8 cellular contexts compared by ENCODE assay signal in the genomic region with DNA sequence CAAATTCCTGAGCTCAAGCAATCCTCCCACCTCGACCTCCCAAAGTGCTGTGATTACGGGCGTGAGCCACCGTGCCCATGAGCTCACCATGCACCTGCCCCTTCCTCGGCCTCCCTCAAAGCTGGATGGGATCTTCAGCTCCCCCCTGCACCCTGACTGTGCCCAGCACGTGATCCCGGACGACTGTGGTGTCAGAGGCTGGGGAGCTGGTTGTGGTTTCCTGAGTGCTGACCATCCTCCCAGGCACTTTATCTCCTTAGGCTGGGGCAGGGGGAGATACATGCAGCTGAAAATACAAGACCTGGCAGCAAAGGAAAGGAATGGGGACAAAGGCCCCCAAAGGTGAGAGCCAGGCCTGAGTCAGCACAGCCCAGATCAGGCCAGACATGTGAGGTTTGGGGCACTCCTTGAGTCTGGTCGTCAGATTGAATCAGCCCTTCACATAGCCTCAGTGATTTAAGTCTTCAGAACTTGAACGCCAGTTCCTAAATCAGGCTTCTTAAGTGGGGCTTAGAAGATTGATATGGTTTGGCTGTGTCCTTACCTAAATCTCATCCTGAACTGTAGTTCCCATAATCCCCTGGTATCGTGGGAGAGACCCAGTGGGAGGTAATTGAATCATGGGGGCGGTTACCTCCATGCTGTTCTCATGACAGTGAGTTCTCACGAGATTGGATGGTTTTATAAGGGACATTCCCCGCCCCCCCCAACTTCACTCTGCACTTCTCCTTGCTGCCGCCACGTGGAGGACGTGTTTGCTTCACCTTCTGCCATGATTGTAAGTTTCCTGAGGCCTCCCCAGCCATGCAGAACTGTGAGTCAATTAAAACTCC. TPM values are rescaled to one million over a fixed set of nuclear protein-coding genes. Genes with fewer than 3 reads are reported as not detected.
DNase-seq lines count a peak whose midpoint lies in the region; ATAC-seq, FAIRE-seq and TF ChIP-seq lines count a peak whose summit lies in the region.

No MANE protein-coding gene starts in this region.

- H3K4me3 Mint-ChIP-seq in activated CD8-positive, alpha-beta T cell treated with anti-CD3 and anti-CD28 coated beads for 36 hours = peak overlapping the region; percentile 36

- peaks cover 3% of the 10 kb centered on the region for H3K36me3 Mint-ChIP-seq in activated CD8-positive, alpha-beta T cell treated with anti-CD3 and anti-CD28 coated beads for 36 hours (ENCODE audit: low read depth)

- H3K4me1 Mint-ChIP-seq in activated CD8-positive, alpha-beta T cell treated with anti-CD3 and anti-CD28 coated beads for 36 hours (ENCODE audit: low read depth) = peaks cover 8% of the 10 kb centered on the region

- no peaks in the 10 kb centered on the region for H3K36me3 ChIP-seq in KMS-11 (ENCODE audit: insufficient read depth)

- H3K79me2 ChIP-seq in KMS-11 (ENCODE audit: insufficient read depth, low read depth) = no peaks in the 10 kb centered on the region

- ATAC-seq in activated CD8-positive, alpha-beta T cell treated with anti-CD3 and anti-CD28 coated beads for 36 hours = peak; percentile 63
- ATAC-seq in left colon = peak; percentile 10
- no peak for ATAC-seq in HG02763 (IDR thresholded peaks at IDR 0.05; ENCODE audit: unreplicated experiment)
- ATAC-seq in HG03108 (IDR thresholded peaks at IDR 0.05; ENCODE audit: unreplicated experiment) = no peak

- no peaks in the 10 kb centered on the region for H3K27me3 ChIP-seq in KMS-11 (ENCODE audit: insufficient read depth, low read depth)

- DNase-seq in GM18507 (ENCODE audit: extremely low spot score, insufficient read length, low read depth) = no peak
- DNase-seq in activated CD8-positive, alpha-beta T cell treated with anti-CD3 and anti-CD28 coated beads for 36 hours = peak; percentile 76
- DNase-seq in left colon = peak; percentile 56
- DNase-seq in NCI-H1694 treated with DMSO at 0.1 percent for 48 hours (lab: John Stamatoyannopoulos, UW) = no peak
- DNase-seq in DMS114 treated with DMSO at 0.1 percent for 48 hours (lab: John Stamatoyannopoulos, UW; ENCODE audit: unreplicated experiment) = no peak

- CTCF ChIA-PET in activated CD8-positive, alpha-beta T cell treated with anti-CD3 and anti-CD28 coated beads for 36 hours (lab: Charles Lee) = interaction anchor here (0.7 to 9.7 kb wide), 32 partner anchors 8 to 458 kb away, joined by 3 to 178 read pairs (median 5); partner anchors contain the start of genes PRKCD and RFT1

- H2AFZ ChIP-seq in KMS-11 (ENCODE audit: low read depth) = peak overlapping the region; percentile 30; the same call in 1 of the 2 replicates

- no peak for TF ChIP-seq CTCF in KMS-11 (conservative IDR thresholded peaks at IDR 0.05; ENCODE audit: low read depth, low read length)
- TF ChIP-seq CTCF in activated CD8-positive, alpha-beta T cell treated with anti-CD3 and anti-CD28 coated beads for 36 hours (IDR thresholded peaks at IDR 0.05) = no peak

- peak; percentile 90 for FAIRE-seq in GM18507 (lab: Jason Lieb, UNC)

- peaks cover 1% of the 10 kb centered on the region for H3K27me3 Mint-ChIP-seq in activated CD8-positive, alpha-beta T cell treated with anti-CD3 and anti-CD28 coated beads for 36 hours

- intact Hi-C loops in activated CD8-positive, alpha-beta T cell treated with anti-CD3 and anti-CD28 coated beads for 36 hours (cut with micrococcal nuclease) = loop anchor here (5.0 kb wide), 2 partner anchors 64 to 84 kb away; partner anchors contain the start of gene RFT1
- intact Hi-C loops in left colon (cut with DNase I, micrococcal nuclease) = loop anchor here in 1 of 2 donors (5.0 kb wide), 1 partner anchor 79 kb away; no protein-coding TSS in a partner anchor

- H3K27ac ChIP-seq in KMS-11 = no peak overlapping the region

- peak overlapping the region; percentile 7 for H3K27ac Mint-ChIP-seq in activated CD8-positive, alpha-beta T cell treated with anti-CD3 and anti-CD28 coated beads for 36 hours

- no peaks in the 10 kb centered on the region for H3K4me1 ChIP-seq in KMS-11 (ENCODE audit: low read depth, poor library complexity, severe bottlenecking)

- no peak overlapping the region for H3K4me3 ChIP-seq in KMS-11 (IDR thresholded peaks at IDR 0.05; ENCODE audit: insufficient read depth, low read depth, low read length)

- H3K4me2 ChIP-seq in KMS-11 = no peak overlapping the region

- H4K20me1 ChIP-seq in KMS-11 (ENCODE audit: insufficient read depth) = no peaks in the 10 kb centered on the region

- no peak overlapping the region for H3K9ac ChIP-seq in KMS-11

- no peaks in the 10 kb centered on the region for H3K9me3 Mint-ChIP-seq in activated CD8-positive, alpha-beta T cell treated with anti-CD3 and anti-CD28 coated beads for 36 hours

- POLR2A ChIA-PET in activated CD8-positive, alpha-beta T cell treated with anti-CD3 and anti-CD28 coated beads for 36 hours (lab: Charles Lee) = interaction anchor here (1.0 kb wide), 1 partner anchor 67 kb away, joined by 5 read pairs; the partner anchor contains the start of gene RFT1

RNA-seq across cellular contexts. Expression of gene PRKCD, which starts 35.8 kb away (rescaled TPM):
- 10 to 100 TPM; 18.7 to 21.5 TPM for total RNA-seq in activated CD8-positive, alpha-beta T cell treated with anti-CD3 and anti-CD28 coated beads for 36 hours
- 10 to 100 TPM; 93.3 to 94.0 TPM for total RNA-seq in left colon

RNA-seq across cellular contexts. Expression of gene TKT, which starts 59.0 kb away (rescaled TPM):
- 100 to 1,000 TPM; 397 to 417 TPM for total RNA-seq in activated CD8-positive, alpha-beta T cell treated with anti-CD3 and anti-CD28 coated beads for 36 hours
- total RNA-seq in left colon = 100 to 1,000 TPM; 170 to 242 TPM

Comparison
In these comparisons a context has a peak if more than half of its experiments do, and no peak if none do; other contexts are left out.
1. DNase-seq: peak in activated CD8-positive, alpha-beta T cell treated with anti-CD3 and anti-CD28 coated beads for 36 hours (single experiment) and left colon (2 of 2); none in GM18507 (single experiment), NCI-H1694 treated with DMSO at 0.1 percent for 48 hours (single experiment) and DMS114 treated with DMSO at 0.1 percent for 48 hours (single experiment).
2. ATAC-seq: peak in activated CD8-positive, alpha-beta T cell treated with anti-CD3 and anti-CD28 coated beads for 36 hours (single experiment) and left colon (single experiment); none in HG02763 (single experiment) and HG03108 (single experiment).
3. RNA of gene PRKCD, which starts 35.8 kb away (total RNA-seq): 93.3 to 94.0 TPM in left colon; 18.7 to 21.5 TPM in activated CD8-positive, alpha-beta T cell treated with anti-CD3 and anti-CD28 coated beads for 36 hours; every median in the first group is over 4 times any median in the second.